Comparison of ENCODE assay signal across 23 cellular contexts in genomic region chr15:78002996-78003395, GRCh38.
A peak's percentile ranks its signal among the peaks of the same experiment; 100 is the strongest.
DNase-seq lines count a peak whose midpoint lies in the region; ATAC-seq and TF ChIP-seq lines count a peak whose summit lies in the region.
"Had no signal": no experiment of that assay in that cellular context is flagged by ENCODE, and none has a peak within 500 bp of the region (broad histone marks: within the 10 kb centered on the region; RNA-seq: fewer than 3 reads in every experiment).

No MANE protein-coding gene starts in this region.

- no peak overlapping the region for H4K91ac ChIP-seq in IMR-90 (ENCODE audit: insufficient read depth, low read depth, low read length)

- H3K23ac ChIP-seq in IMR-90 (ENCODE audit: low read depth, low read length): no peak overlapping the region

- H2BK15ac ChIP-seq in IMR-90 (ENCODE audit: low read depth, low read length): no peak overlapping the region

- TF ChIP-seq RAD21 in IMR-90 (IDR thresholded peaks at IDR 0.05; ENCODE audit: low read length): no peak

- H2BK20ac ChIP-seq in IMR-90 (ENCODE audit: low read depth, low read length): no peak overlapping the region

- peaks cover 9% of the 10 kb centered on the region for H3K9me1 ChIP-seq in IMR-90 (ENCODE audit: insufficient read depth, low read length)

- no peak overlapping the region for H2BK120ac ChIP-seq in IMR-90 (ENCODE audit: low read depth, low read length)

- BruUV-seq in IMR-90 (replicated peaks; lab: Mats Ljungman, UMichigan): no TSS peak

- peak overlapping the region; percentile 48 for H3K27ac Mint-ChIP-seq in activated T-cell treated with anti-CD3 and anti-CD28 coated beads, Interleukin-2, amount 50 U/mL, for 24 hours
- peak overlapping the region; percentile 80 for H3K27ac Mint-ChIP-seq in activated T-helper 17 cell treated with anti-CD3 and anti-CD28 coated beads, Interleukin-2, amount 50 U/mL, for 72 hours
- H3K27ac Mint-ChIP-seq: activated naive CD4-positive, alpha-beta T cell treated with anti-CD3 and anti-CD28 coated beads for 36 hours; GM23338; HFFc6; IgD-negative memory B cell; nephron progenitor cell had no signal

- peak overlapping the region; percentile 75 for H2AK9ac ChIP-seq in IMR-90 (replicated peaks; ENCODE audit: low read depth, low read length, poor library complexity)

- no peak for ATAC-seq in IMR-90 (ENCODE audit: low read depth)
- ATAC-seq in activated T-helper 17 cell treated with anti-CD3 and anti-CD28 coated beads, Interleukin-2, amount 50 U/mL, for 72 hours (replicated peaks): no peak
- ATAC-seq: effector memory CD8-positive, alpha-beta T cell had no signal

- H3K9me3 Mint-ChIP-seq in activated T-cell treated with anti-CD3 and anti-CD28 coated beads, Interleukin-2, amount 50 U/mL, for 24 hours: no peaks in the 10 kb centered on the region
- H3K9me3 Mint-ChIP-seq in activated T-helper 17 cell treated with anti-CD3 and anti-CD28 coated beads, Interleukin-2, amount 50 U/mL, for 72 hours: no peaks in the 10 kb centered on the region
- H3K9me3 Mint-ChIP-seq: activated naive CD4-positive, alpha-beta T cell treated with anti-CD3 and anti-CD28 coated beads for 36 hours; effector memory CD8-positive, alpha-beta T cell; GM23338; HFFc6; IgD-negative memory B cell; nephron progenitor cell had no signal

- 80% methylated on average over 1 of the region's 7 CpGs; no CpG with 5 or more reads in 1 of the 2 experiments for WGBS in IMR-90 (ENCODE audit: extremely low coverage in 2 of 2, insufficient read length in 1 of 2), 2 experiments
- 89 to 93% methylated on average over 7 of the region's 7 CpGs for WGBS in sigmoid colon, 2 donors

- H3K27me3 ChIP-seq in IMR-90 (ENCODE audit: control insufficient read depth, insufficient read depth, low read length) (no peaks in the 10 kb centered on the region), sigmoid colon (no peaks in the 10 kb centered on the region)
- H3K27me3 ChIP-seq: ovary had no signal

- H3K27me3 Mint-ChIP-seq in activated T-cell treated with anti-CD3 and anti-CD28 coated beads, Interleukin-2, amount 50 U/mL, for 24 hours: no peaks in the 10 kb centered on the region
- H3K27me3 Mint-ChIP-seq in activated T-helper 17 cell treated with anti-CD3 and anti-CD28 coated beads, Interleukin-2, amount 50 U/mL, for 72 hours: no peaks in the 10 kb centered on the region
- H3K27me3 Mint-ChIP-seq: effector memory CD8-positive, alpha-beta T cell; IgD-negative memory B cell had no signal

- H4K20me1 ChIP-seq in IMR-90 (ENCODE audit: insufficient read depth, low read length): peaks cover 53% of the 10 kb centered on the region

- no peak overlapping the region for H3K9ac ChIP-seq in IMR-90 (ENCODE audit: low read depth, low read length)

- H3K14ac ChIP-seq in IMR-90 (replicated peaks; ENCODE audit: low read depth, low read length): no peak overlapping the region

- dilution Hi-C loops in IMR-90 (cut with HindIII; ENCODE audit: low sequenced_read_pairs, unreplicated experiment): no loop called here

- TF ChIP-seq POLR2A in IMR-90 (IDR thresholded peaks at IDR 0.05; ENCODE audit: low read depth, low read length) (no peak), sigmoid colon (IDR thresholded peaks at IDR 0.05) (no peak)

- H3K36me3 Mint-ChIP-seq in activated T-cell treated with anti-CD3 and anti-CD28 coated beads, Interleukin-2, amount 50 U/mL, for 24 hours (ENCODE audit: low read depth): peaks cover 98% of the 10 kb centered on the region
- H3K36me3 Mint-ChIP-seq in activated T-helper 17 cell treated with anti-CD3 and anti-CD28 coated beads, Interleukin-2, amount 50 U/mL, for 72 hours (ENCODE audit: low read depth): peaks cover 90% of the 10 kb centered on the region

- no peak overlapping the region for H4K8ac ChIP-seq in IMR-90 (ENCODE audit: low read depth in 2 of 2, low read length in 2 of 2)

- no peak overlapping the region for H2AFZ ChIP-seq in IMR-90 (replicated peaks; ENCODE audit: low read length, poor library complexity)
- H2AFZ ChIP-seq: GM23338 had no signal

- H4K5ac ChIP-seq in IMR-90 (ENCODE audit: low read depth, low read length): no peak overlapping the region

- peaks cover 12% of the 10 kb centered on the region for H3K4me1 Mint-ChIP-seq in activated T-cell treated with anti-CD3 and anti-CD28 coated beads, Interleukin-2, amount 50 U/mL, for 24 hours (ENCODE audit: low read depth)
- peaks cover 35% of the 10 kb centered on the region for H3K4me1 Mint-ChIP-seq in activated T-helper 17 cell treated with anti-CD3 and anti-CD28 coated beads, Interleukin-2, amount 50 U/mL, for 72 hours
- H3K4me1 Mint-ChIP-seq: IgD-negative memory B cell had no signal

- no peak for TF ChIP-seq CTCF in IMR-90 (conservative IDR thresholded peaks at IDR 0.05; ENCODE audit: low read depth, low read length)
- TF ChIP-seq CTCF in sigmoid colon (IDR thresholded peaks at IDR 0.05): no peak

- no peak overlapping the region for H3K4me3 Mint-ChIP-seq in activated T-cell treated with anti-CD3 and anti-CD28 coated beads, Interleukin-2, amount 50 U/mL, for 24 hours
- H3K4me3 Mint-ChIP-seq in activated T-helper 17 cell treated with anti-CD3 and anti-CD28 coated beads, Interleukin-2, amount 50 U/mL, for 72 hours: no peak overlapping the region
- H3K4me3 Mint-ChIP-seq: activated naive CD4-positive, alpha-beta T cell treated with anti-CD3 and anti-CD28 coated beads for 36 hours; effector memory CD8-positive, alpha-beta T cell; GM23338; HFFc6; IgD-negative memory B cell; nephron progenitor cell had no signal

- H3K36me3 ChIP-seq in IMR-90 (ENCODE audit: control insufficient read depth, insufficient read depth, low read length) (peaks cover 65% of the 10 kb centered on the region), sigmoid colon (peaks cover 15 to 41% (median 24%) of the 10 kb centered on the region in 4 donors)
- H3K36me3 ChIP-seq: ovary had no signal

- H3K79me1 ChIP-seq in IMR-90 (ENCODE audit: low read depth in 1 of 2, low read length in 2 of 2): peaks cover 15 to 60% of the 10 kb centered on the region in 2 experiments; a peak in 3 of 4 replicates

- in situ Hi-C loops in IMR-90 (cut with MboI; ENCODE audit: low sequenced_read_pairs): no loop called here

- no peak overlapping the region for H3K27ac ChIP-seq in IMR-90 (ENCODE audit: insufficient read depth, low read length)
- H3K27ac ChIP-seq in sigmoid colon: peak overlapping the region in 1 of 4 donors; percentile 12
- H3K27ac ChIP-seq: ovary, WERI-Rb-1 had no signal

- intact Hi-C loops in IMR-90 (cut with micrococcal nuclease) (no loop called here), sigmoid colon (cut with DNase I) (loop anchor here (5.0 kb wide), 1 partner anchor 36 kb away; no protein-coding TSS in a partner anchor)

- H3K56ac ChIP-seq in IMR-90 (ENCODE audit: extremely low read depth, insufficient read depth, low read length): no peak overlapping the region

- CTCF ChIA-PET in IMR-90 (lab: Yijun Ruan, JAX): no interaction called here

- POLR2A ChIA-PET in IMR-90 (lab: Charles Lee; ENCODE audit: unreplicated experiment): no interaction called here

- DNase-seq in activated T-cell treated with anti-CD3 and anti-CD28 coated beads, Interleukin-2, amount 50 U/mL, for 24 hours: no peak
- DNase-seq in activated T-cell treated with anti-CD3 and anti-CD28 coated beads, Interleukin-2, amount 50 U/mL, for 1 hour: no peak
- DNase-seq in IMR-90 (no peak), sigmoid colon (peak; percentile 62), HuH-7 (ENCODE audit: low spot score) (no peak), putamen (ENCODE audit: low spot score) (no peak)
- DNase-seq in activated effector memory CD4-positive, alpha-beta T cell treated with anti-CD3 and anti-CD28 coated beads, Interleukin-2, amount 50 U/mL, for 16 hours: no peak
- DNase-seq: activated CD4-positive, alpha-beta T cell treated with anti-CD3 and anti-CD28 coated beads, Interleukin-2, amount 50 U/mL, for 4 hours; activated naive CD4-positive, alpha-beta T cell treated with anti-CD3 and anti-CD28 coated beads for 36 hours; amygdala; effector memory CD8-positive, alpha-beta T cell; foreskin fibroblast; GF-D8; HFFc6; nephron progenitor cell; ovary; stimulated activated CD4-positive, alpha-beta T cell treated with anti-CD3 and anti-CD28 coated beads, Interleukin-15, amount 100 ng/mL, for 24 hours; trophoblast cell had no signal

- no peak for TF ChIP-seq EP300 in sigmoid colon (IDR thresholded peaks at IDR 0.05)

- H3K18ac ChIP-seq in IMR-90 (ENCODE audit: low read depth, low read length): no peak overlapping the region

- H3K9me3 ChIP-seq in IMR-90 (ENCODE audit: control insufficient read depth, insufficient read depth, low read length) (no peaks in the 10 kb centered on the region), sigmoid colon (no peaks in the 10 kb centered on the region)
- H3K9me3 ChIP-seq: ovary had no signal

- H3K4me3 ChIP-seq in IMR-90 (ENCODE audit: insufficient read depth, low read depth, low read length) (no peak overlapping the region), sigmoid colon (no peak overlapping the region)
- H3K4me3 ChIP-seq: coronary artery, GM23338, ovary had no signal

- H2BK5ac ChIP-seq in IMR-90 (ENCODE audit: low read depth, low read length, poor library complexity, severe bottlenecking): no peak overlapping the region

- H2AK5ac ChIP-seq in IMR-90 (ENCODE audit: low read depth, low read length): no peak overlapping the region

- peaks cover 13% of the 10 kb centered on the region for H3K4me1 ChIP-seq in IMR-90 (ENCODE audit: control insufficient read depth, insufficient read depth, low read length)
- H3K4me1 ChIP-seq in sigmoid colon: peaks cover 0 to 55% (median 48%) of the 10 kb centered on the region in 4 donors

- no peak overlapping the region for H3K4me2 ChIP-seq in IMR-90 (ENCODE audit: low read depth, low read length)
- H3K4me2 ChIP-seq: GM23338 had no signal

- H3K4ac ChIP-seq in IMR-90 (ENCODE audit: low read depth, low read length): no peak overlapping the region

TF ChIP-seq in IMR-90, 13 proteins besides CTCF, POLR2A, EP300 and RAD21 (continues in another document):
- TF ChIP-seq USF2 (IDR thresholded peaks at IDR 0.05; ENCODE audit: low read depth, low read length): no peak
- TF ChIP-seq NFE2L2 (IDR thresholded peaks at IDR 0.05; ENCODE audit: low read depth, low read length): no peak
- TF ChIP-seq CHD1 (IDR thresholded peaks at IDR 0.05; ENCODE audit: low read depth, low read length): no peak
- no peak for TF ChIP-seq MAZ (IDR thresholded peaks at IDR 0.05; ENCODE audit: borderline replicate concordance, low read depth, low read length)
